Comparison of ENCODE assay signal across 19 cellular contexts in the genomic region with DNA sequence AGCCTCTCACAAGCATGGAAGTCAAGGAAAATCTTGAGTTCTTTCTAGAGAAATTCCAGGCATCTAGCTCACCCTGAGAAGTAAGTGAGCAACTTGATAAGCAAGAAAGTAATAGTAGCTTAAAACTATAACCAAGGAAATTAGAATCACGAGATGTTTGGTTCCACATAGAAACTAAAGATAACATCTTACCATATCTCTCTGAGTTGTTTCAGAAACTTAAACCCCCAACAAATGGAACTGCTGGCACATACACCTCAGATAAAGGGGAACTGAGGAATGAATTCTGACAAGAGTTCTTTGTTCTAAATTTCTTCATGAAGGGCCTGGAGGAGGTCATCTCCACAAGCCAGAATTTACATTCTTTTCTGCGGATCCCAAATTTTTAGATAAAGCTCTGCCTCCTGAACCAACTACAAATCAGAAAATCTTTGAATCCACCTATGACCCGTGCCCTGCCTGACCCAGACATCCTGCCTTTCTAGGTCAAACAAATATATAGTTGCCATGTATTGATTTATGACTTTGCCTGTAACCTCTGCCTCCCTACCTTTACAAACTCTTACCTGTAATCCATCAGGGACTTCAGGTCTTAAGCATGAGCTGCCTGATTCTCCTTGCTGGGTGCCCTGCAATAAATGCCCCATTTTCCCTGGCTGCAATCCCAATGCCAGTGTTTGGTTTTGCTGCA. TPM values are rescaled to one million over a fixed set of nuclear protein-coding genes. Genes with fewer than 3 reads are reported as not detected.
A peak's percentile ranks its signal among the peaks of the same experiment; 100 is the strongest.
DNase-seq lines count a peak whose midpoint lies in the region; ATAC-seq and TF ChIP-seq lines count a peak whose summit lies in the region.
"Had no signal": no experiment of that assay in that cellular context is flagged by ENCODE, and none has a peak within 500 bp of the region (broad histone marks: within the 10 kb centered on the region; RNA-seq: fewer than 3 reads in every experiment).

No MANE protein-coding gene starts in this region.

- H3K36me3 Mint-ChIP-seq in progenitor cell of endocrine pancreas (ENCODE audit: insufficient read depth): no peaks in the 10 kb centered on the region
- H3K36me3 Mint-ChIP-seq in CD4-positive, alpha-beta T cell (ENCODE audit: low read depth): no peaks in the 10 kb centered on the region
- H3K36me3 Mint-ChIP-seq: CD4-positive, CD25-positive, alpha-beta regulatory T cell; CD8-positive, alpha-beta memory T cell had no signal

- no peak overlapping the region for H3K56ac ChIP-seq in IMR-90 (ENCODE audit: extremely low read depth, insufficient read depth, low read length)

- no peak overlapping the region for H2AK9ac ChIP-seq in IMR-90 (replicated peaks; ENCODE audit: low read depth, low read length, poor library complexity)

- no TSS peak for BruUV-seq in IMR-90 (replicated peaks; lab: Mats Ljungman, UMichigan)

- H3K4me2 ChIP-seq in IMR-90 (ENCODE audit: low read depth, low read length): no peak overlapping the region
- H3K4me2 ChIP-seq: BLaER1 had no signal

- TF ChIP-seq RAD21 in IMR-90 (IDR thresholded peaks at IDR 0.05; ENCODE audit: low read length): no peak

- H3K23ac ChIP-seq in IMR-90 (ENCODE audit: low read depth, low read length): no peak overlapping the region

- H3K4me1 Mint-ChIP-seq in progenitor cell of endocrine pancreas (ENCODE audit: low read depth): peaks cover 7% of the 10 kb centered on the region
- no peaks in the 10 kb centered on the region for H3K4me1 Mint-ChIP-seq in CD4-positive, alpha-beta T cell (ENCODE audit: low read depth)
- H3K4me1 Mint-ChIP-seq: B cell; CD8-positive, alpha-beta memory T cell had no signal

- H3K9ac ChIP-seq in IMR-90 (ENCODE audit: low read depth, low read length): no peak overlapping the region
- H3K9ac ChIP-seq: BLaER1 had no signal

- TF ChIP-seq POLR2A in IMR-90 (IDR thresholded peaks at IDR 0.05; ENCODE audit: low read depth, low read length): no peak

- POLR2A ChIA-PET in IMR-90 (lab: Charles Lee; ENCODE audit: unreplicated experiment): no interaction called here
- POLR2A ChIA-PET in CD4-positive, alpha-beta T cell (lab: Charles Lee): no interaction called here

- no peak overlapping the region for H3K4me3 Mint-ChIP-seq in progenitor cell of endocrine pancreas (ENCODE audit: low read depth)
- no peak overlapping the region for H3K4me3 Mint-ChIP-seq in CD4-positive, alpha-beta T cell
- H3K4me3 Mint-ChIP-seq: B cell; CD4-positive, CD25-positive, alpha-beta regulatory T cell; CD8-positive, alpha-beta memory T cell; HFFc6 had no signal

- H4K5ac ChIP-seq in IMR-90 (ENCODE audit: low read depth, low read length): no peak overlapping the region

- peak overlapping the region in 1 of 2 experiments; percentile 1; a peak in 1 of 4 replicates for H4K8ac ChIP-seq in IMR-90 (ENCODE audit: low read depth in 2 of 2, low read length in 2 of 2)

- no CpG with 5 or more reads among the region's 3 CpGs for WGBS in IMR-90 (ENCODE audit: extremely low coverage in 2 of 2, insufficient read length in 1 of 2), 2 experiments

- H3K4me1 ChIP-seq in IMR-90 (ENCODE audit: control insufficient read depth, insufficient read depth, low read length): peaks cover 10% of the 10 kb centered on the region
- H3K4me1 ChIP-seq: HAP-1 had no signal

- H3K9me1 ChIP-seq in IMR-90 (ENCODE audit: insufficient read depth, low read length): 0 out of 2 replicates have a peak, but pooled peaks cover under 1% of the 10 kb centered on the region

- H3K9me3 ChIP-seq in IMR-90 (ENCODE audit: control insufficient read depth, insufficient read depth, low read length): no peaks in the 10 kb centered on the region
- no peaks in the 10 kb centered on the region for H3K9me3 ChIP-seq in CD4-positive, alpha-beta T cell (ENCODE audit: control insufficient read depth, low read length)
- H3K9me3 ChIP-seq: BLaER1, HAP-1 had no signal

- H3K18ac ChIP-seq in IMR-90 (ENCODE audit: low read depth, low read length): peak overlapping the region; percentile 69; the same call in 1 of the 2 replicates

- 0 out of 3 replicates have a peak overlapping the region, but pooled peaks have one; percentile 63 for H2BK15ac ChIP-seq in IMR-90 (ENCODE audit: low read depth, low read length)

- no peak overlapping the region for H2AFZ ChIP-seq in IMR-90 (replicated peaks; ENCODE audit: low read length, poor library complexity)

- H4K91ac ChIP-seq in IMR-90 (ENCODE audit: insufficient read depth, low read depth, low read length): no peak overlapping the region; the same call in 1 of the 2 replicates

- H2BK5ac ChIP-seq in IMR-90 (ENCODE audit: low read depth, low read length, poor library complexity, severe bottlenecking): no peak overlapping the region

- no peak for DNase-seq in IMR-90
- DNase-seq in left colon: no peak
- no peak for DNase-seq in progenitor cell of endocrine pancreas (ENCODE audit: low spot score, unreplicated experiment)
- DNase-seq in NCI-H1092 treated with DMSO at 0.1 percent for 48 hours (lab: John Stamatoyannopoulos, UW): no peak
- DNase-seq in AG08395 (ENCODE audit: low spot score): no peak
- no peak for DNase-seq in CD4-positive, alpha-beta T cell
- DNase-seq: CD4-positive, CD25-positive, alpha-beta regulatory T cell; CD8-positive, alpha-beta memory T cell; DMS 273 treated with DMSO at 0.1 percent for 48 hours; DMS79; EL; GDM1; GOT3; HFFc6 had no signal

- H3K9me3 Mint-ChIP-seq in progenitor cell of endocrine pancreas (ENCODE audit: low read depth): no peaks in the 10 kb centered on the region
- no peaks in the 10 kb centered on the region for H3K9me3 Mint-ChIP-seq in CD4-positive, alpha-beta T cell
- H3K9me3 Mint-ChIP-seq: CD8-positive, alpha-beta memory T cell; HFFc6 had no signal

- H3K4ac ChIP-seq in IMR-90 (ENCODE audit: low read depth, low read length): peak overlapping the region; percentile 9; the same call in 1 of the 2 replicates

- dilution Hi-C loops in IMR-90 (cut with HindIII; ENCODE audit: low sequenced_read_pairs, unreplicated experiment): no loop called here

- no peaks in the 10 kb centered on the region for H3K79me1 ChIP-seq in IMR-90 (ENCODE audit: low read depth in 1 of 2, low read length in 2 of 2)

- intact Hi-C loops in IMR-90 (cut with micrococcal nuclease) (no loop called here), left colon (cut with DNase I, micrococcal nuclease) (no loop called here)
- intact Hi-C loops in CD4-positive, alpha-beta T cell (cut with DNase I, micrococcal nuclease): no loop called here

- H2BK20ac ChIP-seq in IMR-90 (ENCODE audit: low read depth, low read length): peak overlapping the region; percentile 0; the same call in 1 of the 2 replicates

- H3K27me3 ChIP-seq in IMR-90 (ENCODE audit: control insufficient read depth, insufficient read depth, low read length): no peaks in the 10 kb centered on the region
- no peaks in the 10 kb centered on the region for H3K27me3 ChIP-seq in CD4-positive, alpha-beta T cell (ENCODE audit: control insufficient read depth, insufficient read depth, low read length)
- H3K27me3 ChIP-seq: BLaER1 had no signal

- ATAC-seq in IMR-90 (ENCODE audit: low read depth) (no peak), SK-N-SH treated with all-trans-retinoic acid at 6 μM for 48 hours (peak; percentile 68), left colon (peak; percentile 54)
- no peak for ATAC-seq in CD4-positive, alpha-beta T cell (ENCODE audit: poor library complexity)

- in situ Hi-C loops in IMR-90 (cut with MboI; ENCODE audit: low sequenced_read_pairs): no loop called here

- H3K27ac ChIP-seq in IMR-90 (ENCODE audit: insufficient read depth, low read length): no peak overlapping the region
- H3K27ac ChIP-seq in CD4-positive, alpha-beta T cell (ENCODE audit: low read depth, low read length): no peak overlapping the region
- H3K27ac ChIP-seq: BLaER1, C4-2B had no signal

- H3K14ac ChIP-seq in IMR-90 (replicated peaks; ENCODE audit: low read depth, low read length): no peak overlapping the region; the same call in 1 of the 2 replicates

- H4K20me1 ChIP-seq in IMR-90 (ENCODE audit: insufficient read depth, low read length): no peaks in the 10 kb centered on the region
- H4K20me1 ChIP-seq: BLaER1 had no signal

- H3K4me3 ChIP-seq in IMR-90 (ENCODE audit: insufficient read depth, low read depth, low read length): no peak overlapping the region
- H3K4me3 ChIP-seq: BLaER1, HAP-1 had no signal

- CTCF ChIA-PET in IMR-90 (lab: Yijun Ruan, JAX): no interaction called here
- CTCF ChIA-PET in CD4-positive, alpha-beta T cell (lab: Charles Lee): interaction anchor here (0.6 kb wide), 1 partner anchor 10 kb away, joined by 3 read pairs; no protein-coding TSS in a partner anchor

- TF ChIP-seq CTCF in IMR-90 (conservative IDR thresholded peaks at IDR 0.05; ENCODE audit: low read depth, low read length) (no peak), progenitor cell of endocrine pancreas (IDR thresholded peaks at IDR 0.05; ENCODE audit: unreplicated experiment) (no peak)
- no peak for TF ChIP-seq CTCF in CD4-positive, alpha-beta T cell (IDR thresholded peaks at IDR 0.05)

- peak overlapping the region; percentile 27; the same call in 1 of the 2 replicates for H2BK120ac ChIP-seq in IMR-90 (ENCODE audit: low read depth, low read length)

- H3K36me3 ChIP-seq in IMR-90 (ENCODE audit: control insufficient read depth, insufficient read depth, low read length): no peaks in the 10 kb centered on the region
- H3K36me3 ChIP-seq: BLaER1, HAP-1 had no signal

- peak overlapping the region; percentile 81 for H3K27ac Mint-ChIP-seq in progenitor cell of endocrine pancreas
- no peak overlapping the region for H3K27ac Mint-ChIP-seq in CD4-positive, alpha-beta T cell
- H3K27ac Mint-ChIP-seq: B cell; CD4-positive, CD25-positive, alpha-beta regulatory T cell; CD8-positive, alpha-beta memory T cell; HFFc6 had no signal

- H2AK5ac ChIP-seq in IMR-90 (ENCODE audit: low read depth, low read length): no peak overlapping the region; the same call in 1 of the 2 replicates

- peaks cover 1% of the 10 kb centered on the region for H3K27me3 Mint-ChIP-seq in progenitor cell of endocrine pancreas
- peaks cover 31% of the 10 kb centered on the region for H3K27me3 Mint-ChIP-seq in CD4-positive, alpha-beta T cell
- H3K27me3 Mint-ChIP-seq: CD4-positive, CD25-positive, alpha-beta regulatory T cell had no signal

TF ChIP-seq in IMR-90, 13 proteins besides CTCF, POLR2A, EP300 and RAD21 (continues in another document):
- TF ChIP-seq FOS (IDR thresholded peaks at IDR 0.05; ENCODE audit: low read depth, low read length): no peak
- TF ChIP-seq NFE2L2 (IDR thresholded peaks at IDR 0.05; ENCODE audit: low read depth, low read length): no peak

TF ChIP-seq in SK-N-SH treated with all-trans-retinoic acid at 6 μM for 48 hours, 23 proteins besides CTCF, POLR2A, EP300 and RAD21 (continues in another document):
- TF ChIP-seq ZNF70 (CRISPR knock-in tag; IDR thresholded peaks at IDR 0.05) (no peak), OSR1 (CRISPR knock-in tag; IDR thresholded peaks at IDR 0.05) (no peak), ISL1 (CRISPR knock-in tag; IDR thresholded peaks at IDR 0.05) (peak; percentile 79)

RNA-seq across cellular contexts. Expression of a gene that starts 26.4 kb away (rescaled TPM):
- total RNA-seq in IMR-90 (2012; rRNA removed) (5.3 and 5.4 TPM in 2 replicates), left colon (100 to 1,000 TPM; 151 to 160 TPM), progenitor cell of endocrine pancreas (19.8 and 20.6 TPM in 2 replicates)
- 10.3 TPM in 2 replicates for polyA plus RNA-seq in IMR-90 (2012; rRNA removed)
- 6.5 and 8.3 TPM in 2 replicates for polyA plus RNA-seq in IMR-90 (2012; cell fraction: cytosol; rRNA removed)
- 4.5 and 10.1 TPM in 2 replicates for polyA plus RNA-seq in IMR-90 (2012; cell fraction: nucleus; rRNA removed; ENCODE audit: low replicate concordance)
- total RNA-seq in CD4-positive, alpha-beta T cell: under 1 TPM; 0.33 to 0.59 TPM

Comparison
In these comparisons a context has a peak if more than half of its experiments do, and no peak if none do; other contexts are left out.
1. ATAC-seq: peak in SK-N-SH treated with all-trans-retinoic acid at 6 μM for 48 hours (single experiment) and left colon (single experiment); none in IMR-90 (single experiment) and CD4-positive, alpha-beta T cell (single experiment).